Comparison of ENCODE assay signal across 1 cellular context in the genomic region with DNA sequence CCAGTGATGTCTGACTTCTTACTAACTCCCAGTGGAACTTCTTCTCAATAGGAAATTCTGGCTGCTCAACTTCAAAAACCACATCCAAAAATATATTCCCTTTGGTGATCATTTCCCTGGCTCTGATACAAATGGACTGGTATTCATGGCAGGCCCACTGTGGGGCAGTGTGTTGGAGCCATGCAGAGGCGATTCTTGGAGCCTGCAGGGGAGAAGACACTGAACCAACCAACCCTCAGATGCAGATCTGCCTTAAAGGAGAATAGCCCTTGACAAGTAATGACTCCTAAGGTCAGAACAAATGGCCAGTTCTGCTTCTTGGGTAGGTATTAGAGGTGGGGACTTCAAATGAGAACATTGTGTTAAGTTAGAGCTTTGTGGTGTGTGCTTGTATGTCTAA.
TF ChIP-seq lines count a peak whose summit lies in the region.

No MANE protein-coding gene starts in this region.

TF ChIP-seq in GM23338, 12 proteins besides CTCF, POLR2A, EP300 and RAD21:
- TF ChIP-seq JUNB (IDR thresholded peaks at IDR 0.05; ENCODE audit: unreplicated experiment) (no peak), ZNF114 (CRISPR knock-in tag; IDR thresholded peaks at IDR 0.05) (no peak), REST (IDR thresholded peaks at IDR 0.05; ENCODE audit: unreplicated experiment) (no peak), NANOG (IDR thresholded peaks at IDR 0.05; ENCODE audit: borderline replicate concordance) (no peak), POLR2AphosphoS5 (IDR thresholded peaks at IDR 0.05; ENCODE audit: low read depth) (no peak), ZNF331 (CRISPR knock-in tag; IDR thresholded peaks at IDR 0.05; ENCODE audit: low read depth) (no peak)
- TF ChIP-seq, protein P1, sequence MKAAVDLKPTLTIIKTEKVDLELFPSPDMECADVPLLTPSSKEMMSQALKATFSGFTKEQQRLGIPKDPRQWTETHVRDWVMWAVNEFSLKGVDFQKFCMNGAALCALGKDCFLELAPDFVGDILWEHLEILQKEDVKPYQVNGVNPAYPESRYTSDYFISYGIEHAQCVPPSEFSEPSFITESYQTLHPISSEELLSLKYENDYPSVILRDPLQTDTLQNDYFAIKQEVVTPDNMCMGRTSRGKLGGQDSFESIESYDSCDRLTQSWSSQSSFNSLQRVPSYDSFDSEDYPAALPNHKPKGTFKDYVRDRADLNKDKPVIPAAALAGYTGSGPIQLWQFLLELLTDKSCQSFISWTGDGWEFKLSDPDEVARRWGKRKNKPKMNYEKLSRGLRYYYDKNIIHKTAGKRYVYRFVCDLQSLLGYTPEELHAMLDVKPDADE (IDR thresholded peaks at IDR 0.05) = no peak
- TF ChIP-seq, protein P2, sequence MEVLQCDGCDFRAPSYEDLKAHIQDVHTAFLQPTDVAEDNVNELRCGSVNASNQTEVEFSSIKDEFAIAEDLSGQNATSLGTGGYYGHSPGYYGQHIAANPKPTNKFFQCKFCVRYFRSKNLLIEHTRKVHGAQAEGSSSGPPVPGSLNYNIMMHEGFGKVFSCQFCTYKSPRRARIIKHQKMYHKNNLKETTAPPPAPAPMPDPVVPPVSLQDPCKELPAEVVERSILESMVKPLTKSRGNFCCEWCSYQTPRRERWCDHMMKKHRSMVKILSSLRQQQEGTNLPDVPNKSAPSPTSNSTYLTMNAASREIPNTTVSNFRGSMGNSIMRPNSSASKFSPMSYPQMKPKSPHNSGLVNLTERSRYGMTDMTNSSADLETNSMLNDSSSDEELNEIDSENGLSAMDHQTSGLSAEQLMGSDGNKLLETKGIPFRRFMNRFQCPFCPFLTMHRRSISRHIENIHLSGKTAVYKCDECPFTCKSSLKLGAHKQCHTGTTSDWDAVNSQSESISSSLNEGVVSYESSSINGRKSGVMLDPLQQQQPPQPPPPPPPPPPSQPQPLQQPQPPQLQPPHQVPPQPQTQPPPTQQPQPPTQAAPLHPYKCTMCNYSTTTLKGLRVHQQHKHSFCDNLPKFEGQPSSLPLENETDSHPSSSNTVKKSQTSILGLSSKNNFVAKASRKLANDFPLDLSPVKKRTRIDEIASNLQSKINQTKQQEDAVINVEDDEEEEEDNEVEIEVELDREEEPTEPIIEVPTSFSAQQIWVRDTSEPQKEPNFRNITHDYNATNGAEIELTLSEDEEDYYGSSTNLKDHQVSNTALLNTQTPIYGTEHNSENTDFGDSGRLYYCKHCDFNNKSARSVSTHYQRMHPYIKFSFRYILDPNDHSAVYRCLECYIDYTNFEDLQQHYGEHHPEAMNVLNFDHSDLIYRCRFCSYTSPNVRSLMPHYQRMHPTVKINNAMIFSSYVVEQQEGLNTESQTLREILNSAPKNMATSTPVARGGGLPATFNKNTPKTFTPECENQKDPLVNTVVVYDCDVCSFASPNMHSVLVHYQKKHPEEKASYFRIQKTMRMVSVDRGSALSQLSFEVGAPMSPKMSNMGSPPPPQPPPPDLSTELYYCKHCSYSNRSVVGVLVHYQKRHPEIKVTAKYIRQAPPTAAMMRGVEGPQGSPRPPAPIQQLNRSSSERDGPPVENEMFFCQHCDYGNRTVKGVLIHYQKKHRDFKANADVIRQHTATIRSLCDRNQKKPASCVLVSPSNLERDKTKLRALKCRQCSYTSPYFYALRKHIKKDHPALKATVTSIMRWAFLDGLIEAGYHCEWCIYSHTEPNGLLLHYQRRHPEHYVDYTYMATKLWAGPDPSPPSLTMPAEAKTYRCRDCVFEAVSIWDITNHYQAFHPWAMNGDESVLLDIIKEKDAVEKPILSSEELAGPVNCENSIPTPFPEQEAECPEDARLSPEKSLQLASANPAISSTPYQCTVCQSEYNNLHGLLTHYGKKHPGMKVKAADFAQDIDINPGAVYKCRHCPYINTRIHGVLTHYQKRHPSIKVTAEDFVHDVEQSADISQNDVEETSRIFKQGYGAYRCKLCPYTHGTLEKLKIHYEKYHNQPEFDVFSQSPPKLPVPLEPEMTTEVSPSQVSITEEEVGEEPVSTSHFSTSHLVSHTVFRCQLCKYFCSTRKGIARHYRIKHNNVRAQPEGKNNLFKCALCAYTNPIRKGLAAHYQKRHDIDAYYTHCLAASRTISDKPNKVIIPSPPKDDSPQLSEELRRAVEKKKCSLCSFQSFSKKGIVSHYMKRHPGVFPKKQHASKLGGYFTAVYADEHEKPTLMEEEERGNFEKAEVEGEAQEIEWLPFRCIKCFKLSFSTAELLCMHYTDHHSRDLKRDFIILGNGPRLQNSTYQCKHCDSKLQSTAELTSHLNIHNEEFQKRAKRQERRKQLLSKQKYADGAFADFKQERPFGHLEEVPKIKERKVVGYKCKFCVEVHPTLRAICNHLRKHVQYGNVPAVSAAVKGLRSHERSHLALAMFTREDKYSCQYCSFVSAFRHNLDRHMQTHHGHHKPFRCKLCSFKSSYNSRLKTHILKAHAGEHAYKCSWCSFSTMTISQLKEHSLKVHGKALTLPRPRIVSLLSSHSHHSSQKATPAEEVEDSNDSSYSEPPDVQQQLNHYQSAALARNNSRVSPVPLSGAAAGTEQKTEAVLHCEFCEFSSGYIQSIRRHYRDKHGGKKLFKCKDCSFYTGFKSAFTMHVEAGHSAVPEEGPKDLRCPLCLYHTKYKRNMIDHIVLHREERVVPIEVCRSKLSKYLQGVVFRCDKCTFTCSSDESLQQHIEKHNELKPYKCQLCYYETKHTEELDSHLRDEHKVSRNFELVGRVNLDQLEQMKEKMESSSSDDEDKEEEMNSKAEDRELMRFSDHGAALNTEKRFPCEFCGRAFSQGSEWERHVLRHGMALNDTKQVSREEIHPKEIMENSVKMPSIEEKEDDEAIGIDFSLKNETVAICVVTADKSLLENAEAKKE (CRISPR knock-in tag; IDR thresholded peaks at IDR 0.05) = no peak
